In the genomic region with DNA sequence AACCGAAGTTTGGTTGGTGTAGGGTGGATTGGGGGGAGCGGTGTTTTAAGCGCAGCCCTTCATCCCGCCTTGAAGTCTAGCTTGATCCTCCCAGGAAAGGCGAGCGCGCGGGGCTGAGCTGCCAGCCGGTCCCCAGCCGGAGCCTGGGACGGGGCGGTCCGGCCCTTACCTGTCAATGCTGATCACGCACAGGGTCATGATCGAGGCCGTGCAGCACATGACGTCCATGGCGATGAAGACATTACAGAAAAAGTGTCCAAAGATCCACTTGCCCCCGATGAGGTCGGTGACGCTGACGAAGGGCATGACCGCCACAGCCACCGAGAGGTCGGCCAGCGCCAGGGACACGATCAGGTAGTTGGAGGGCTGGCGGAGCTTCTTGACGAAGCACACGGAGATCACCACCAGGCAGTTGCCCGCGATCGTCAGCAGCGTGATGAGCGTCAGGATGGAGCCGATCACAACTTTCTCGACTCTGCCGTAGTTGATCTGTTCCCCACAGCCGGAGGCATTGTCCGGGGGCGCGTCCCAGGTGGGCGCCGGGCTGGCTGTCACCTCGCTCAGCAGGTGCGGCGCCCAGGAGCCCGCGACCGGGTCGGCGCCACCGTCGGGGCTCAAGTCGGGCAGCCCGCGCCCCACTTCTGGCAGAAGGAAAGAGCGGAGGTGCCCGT, we compare ENCODE assay signal across 8 cellular contexts. TPM values are rescaled to one million over a fixed set of nuclear protein-coding genes. Genes with fewer than 3 reads are reported as not detected.
DNase-seq lines count a peak whose midpoint lies in the region; ATAC-seq, FAIRE-seq and TF ChIP-seq lines count a peak whose summit lies in the region.

No MANE protein-coding gene starts in this region.

- H3K79me2 ChIP-seq in MM.1S (ENCODE audit: low read length): no peaks in the 10 kb centered on the region

- H3K27ac ChIP-seq in MM.1S (ENCODE audit: low read length): no peak overlapping the region

- peak overlapping the region; percentile 81; the same call in 1 of the 2 replicates for H3K4me2 ChIP-seq in MM.1S (ENCODE audit: low read depth, low read length)

- H3K4me3 Mint-ChIP-seq in chondrocyte (ENCODE audit: unreplicated experiment): peak overlapping the region; percentile 76

- peak overlapping the region; percentile 64 for H2AFZ ChIP-seq in MM.1S (ENCODE audit: low read length)

- H3K9me2 ChIP-seq in MM.1S (replicated peaks; ENCODE audit: insufficient read depth, low read length): no peaks in the 10 kb centered on the region

- peaks cover under 1% of the 10 kb centered on the region for H3K36me3 Mint-ChIP-seq in chondrocyte (ENCODE audit: low read depth)

- no peaks in the 10 kb centered on the region for H3K27me3 ChIP-seq in MM.1S (replicated peaks; ENCODE audit: insufficient read depth, low read length)
- H3K27me3 ChIP-seq in mucosa of stomach (ENCODE audit: control insufficient read depth, insufficient read depth, low read length): peaks cover 55% of the 10 kb centered on the region

- TF ChIP-seq CTCF in MM.1S (IDR thresholded peaks at IDR 0.05; ENCODE audit: low read length) (no peak), chondrocyte (IDR thresholded peaks at IDR 0.05) (no peak)

- FAIRE-seq in GM19239 (lab: Jason Lieb, UNC): no peak

- H3K36me3 ChIP-seq in MM.1S (replicated peaks; ENCODE audit: insufficient read depth, low read length): no peaks in the 10 kb centered on the region
- H3K36me3 ChIP-seq in mucosa of stomach (ENCODE audit: control insufficient read depth, insufficient read depth, low read length): no peaks in the 10 kb centered on the region

- peak overlapping the region; percentile 57 for H3K27ac Mint-ChIP-seq in chondrocyte (ENCODE audit: unreplicated experiment)

- no peak overlapping the region for H3K9ac ChIP-seq in MM.1S (ENCODE audit: low read length)
- H3K9ac ChIP-seq in mucosa of stomach (ENCODE audit: low read length): peak overlapping the region; percentile 43

- ATAC-seq in GM19372 (IDR thresholded peaks at IDR 0.05; ENCODE audit: low read depth, unreplicated experiment) (peak; percentile 13), HG03135 (IDR thresholded peaks at IDR 0.05; ENCODE audit: unreplicated experiment) (no peak)

- no peaks in the 10 kb centered on the region for H3F3A ChIP-seq in MM.1S (ENCODE audit: insufficient read depth, low read length)

- peaks cover 20% of the 10 kb centered on the region for H3K4me1 Mint-ChIP-seq in chondrocyte (ENCODE audit: low read depth)

- H4K20me1 ChIP-seq in MM.1S (ENCODE audit: insufficient read depth, low read length): no peaks in the 10 kb centered on the region

- H3K4me3 ChIP-seq in MM.1S (ENCODE audit: low read length): peak overlapping the region; percentile 55
- no peak overlapping the region for H3K4me3 ChIP-seq in mucosa of stomach (ENCODE audit: low read length)

- H3K9me3 ChIP-seq in MM.1S (replicated peaks; ENCODE audit: insufficient read depth, low read length) (no peaks in the 10 kb centered on the region), mucosa of stomach (ENCODE audit: control insufficient read depth, low read length) (no peaks in the 10 kb centered on the region)

- no peaks in the 10 kb centered on the region for H3K9me3 Mint-ChIP-seq in chondrocyte (ENCODE audit: low read depth)

- H3K4me1 ChIP-seq in MM.1S (ENCODE audit: low read length): peaks cover 8% of the 10 kb centered on the region
- H3K4me1 ChIP-seq in mucosa of stomach (ENCODE audit: control insufficient read depth, insufficient read depth, low read length): peaks cover 13% of the 10 kb centered on the region

- peaks cover 4% of the 10 kb centered on the region for H3K27me3 Mint-ChIP-seq in chondrocyte (ENCODE audit: low read depth)

- DNase-seq in MM.1S (no peak), chondrocyte (ENCODE audit: low spot score) (no peak), GDM1 (lab: John Stamatoyannopoulos, UW) (no peak), DMS79 treated with DMSO at 0.1 percent for 48 hours (lab: John Stamatoyannopoulos, UW) (no peak), GM19239 (ENCODE audit: insufficient read length, low spot score) (no peak)

RNA-seq across cellular contexts. Expression of a gene that starts 0.7 kb away (rescaled TPM):
- total RNA-seq in chondrocyte: 0.32 to 0.33 TPM in 2 of 3 replicates, not detected in the other

RNA-seq across cellular contexts. Expression of a gene that starts 14.7 kb away (rescaled TPM):
- total RNA-seq in chondrocyte: 24.7 to 30.8 TPM (median 24.7 TPM) in 3 replicates
